ENCODE assay signal across 2 cellular contexts in the genomic region with DNA sequence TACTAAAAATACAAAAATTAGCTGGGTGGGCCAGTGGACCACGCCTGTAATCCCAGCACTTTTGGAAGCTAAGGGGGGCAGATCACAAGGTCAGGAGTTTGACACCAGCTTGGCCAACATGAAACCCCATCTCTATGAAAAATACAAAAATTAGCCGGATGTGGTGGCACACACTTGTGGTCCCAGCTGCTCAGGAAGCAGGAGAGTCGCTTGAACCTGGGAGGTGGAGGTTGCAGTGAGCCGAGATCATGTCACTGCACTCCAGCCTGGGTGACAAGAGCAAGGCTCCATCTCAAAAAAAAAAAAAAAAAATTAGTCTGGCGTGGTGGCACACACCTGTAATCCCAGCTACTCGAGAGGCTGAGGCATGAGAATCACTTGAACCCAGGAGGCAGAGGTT. TPM values are rescaled to one million over a fixed set of nuclear protein-coding genes. Genes with fewer than 3 reads are reported as not detected.
"Had no signal": no experiment of that assay in that cellular context is flagged by ENCODE, and none has a peak within 500 bp of the region (broad histone marks: within the 10 kb centered on the region; RNA-seq: fewer than 3 reads in every experiment).

No MANE protein-coding gene starts in this region.

RNA-seq across cellular contexts. Expression of a gene that starts 44.6 kb away (rescaled TPM):
- total RNA-seq: G401, GM12878 had no signal
